ENCODE assay signal across 7 cellular contexts in genomic region chr20:53736122-53736756, GRCh38.
DNase-seq lines count a peak whose midpoint lies in the region; ATAC-seq and TF ChIP-seq lines count a peak whose summit lies in the region.

No MANE protein-coding gene starts in this region.

- H3K4me1 ChIP-seq in OCI-LY7 (ENCODE audit: insufficient read depth, low read length, poor library complexity, severe bottlenecking) (peaks cover 58% of the 10 kb centered on the region), sigmoid colon (peaks cover 0 to 4% (median 0%) of the 10 kb centered on the region in 4 donors), vagina (peaks cover 38% of the 10 kb centered on the region)

- H3K36me3 ChIP-seq in OCI-LY7 (ENCODE audit: insufficient read depth, low read length) (no peaks in the 10 kb centered on the region), sigmoid colon (no peaks in the 10 kb centered on the region), vagina (no peaks in the 10 kb centered on the region)

- no peaks in the 10 kb centered on the region for H4K20me1 ChIP-seq in OCI-LY7 (ENCODE audit: insufficient read depth, low read length)

- no peaks in the 10 kb centered on the region for H3K9me2 ChIP-seq in OCI-LY7 (ENCODE audit: insufficient read depth, low read length)

- no peaks in the 10 kb centered on the region for H3K79me2 ChIP-seq in OCI-LY7 (ENCODE audit: insufficient read depth, low read depth, low read length)

- CTCF ChIA-PET in OCI-LY7 (lab: Charles Lee; ENCODE audit: unreplicated experiment): interaction anchor here (1.4 to 1.5 kb wide), 2 partner anchors 12 to 15 kb away, joined by 3 to 4 read pairs; no protein-coding TSS in a partner anchor

- H3K27me3 ChIP-seq in sigmoid colon (no peaks in the 10 kb centered on the region), vagina (no peaks in the 10 kb centered on the region)

- 71 to 77% methylated on average over 7 of the region's 7 CpGs for WGBS in sigmoid colon, 2 donors

- H3K4me3 ChIP-seq in OCI-LY7 (ENCODE audit: low read depth, low read length, poor library complexity, severe bottlenecking): peak overlapping the region; percentile 50
- no peak overlapping the region for H3K4me3 ChIP-seq in sigmoid colon
- H3K4me3 ChIP-seq in vagina: no peak overlapping the region

- H3K27ac ChIP-seq in OCI-LY7 (ENCODE audit: low read depth, low read length, poor library complexity, severe bottlenecking) (peak overlapping the region; percentile 19), sigmoid colon (no peak overlapping the region), vagina (no peak overlapping the region)

- H3K9me3 ChIP-seq in OCI-LY7 (ENCODE audit: low read length) (no peaks in the 10 kb centered on the region), sigmoid colon (no peaks in the 10 kb centered on the region), vagina (no peaks in the 10 kb centered on the region)

- intact Hi-C loops in OCI-LY7 (cut with micrococcal nuclease; ENCODE audit: unreplicated experiment): loop anchor here (5.0 kb wide), 1 partner anchor 206 kb away; no protein-coding TSS in a partner anchor
- intact Hi-C loops in sigmoid colon (cut with DNase I): no loop called here
- intact Hi-C loops in vagina (cut with DNase I): no loop called here

- no peak for TF ChIP-seq CTCF in OCI-LY7 (conservative IDR thresholded peaks at IDR 0.05; ENCODE audit: low read length)
- TF ChIP-seq CTCF in sigmoid colon (IDR thresholded peaks at IDR 0.05): no peak
- TF ChIP-seq CTCF in vagina (IDR thresholded peaks at IDR 0.05): no peak

- ATAC-seq in GM21723 (IDR thresholded peaks at IDR 0.05; ENCODE audit: unreplicated experiment): no peak

- DNase-seq in HT1080 (ENCODE audit: low read depth) (peak; percentile 28), OCI-LY7 (ENCODE audit: low spot score) (no peak), epidermal melanocyte (ENCODE audit: insufficient read length, low spot score) (peak; percentile 72), renal cortical epithelial cell (ENCODE audit: low read depth) (peak; percentile 13), sigmoid colon (no peak), vagina (ENCODE audit: extremely low spot score in 2 of 2) (no peak)

- POLR2A ChIA-PET in OCI-LY7 (lab: Charles Lee): interaction anchor here (0.6 to 3.5 kb wide), 13 partner anchors 7 to 362 kb away, joined by 3 to 21 read pairs (median 4); no protein-coding TSS in a partner anchor

- TF ChIP-seq EP300 in sigmoid colon (IDR thresholded peaks at IDR 0.05): no peak

- peak overlapping the region; percentile 79 for H3K4me2 ChIP-seq in OCI-LY7 (ENCODE audit: low read length)

- H2AFZ ChIP-seq in OCI-LY7 (ENCODE audit: low read length): peak overlapping the region; percentile 96; the same call in 1 of the 2 replicates

- TF ChIP-seq POLR2A in sigmoid colon (IDR thresholded peaks at IDR 0.05) (no peak), vagina (IDR thresholded peaks at IDR 0.05) (no peak)

- BruUV-seq in OCI-LY7 (replicated peaks; lab: Mats Ljungman, UMichigan): no TSS peak

Comparison
In these comparisons a context has a peak if more than half of its experiments do, and no peak if none do; other contexts are left out.
1. DNase-seq: peak in HT1080 (single experiment), epidermal melanocyte (single experiment) and renal cortical epithelial cell (single experiment); none in OCI-LY7 (single experiment), sigmoid colon (single experiment) and vagina (0 of 2).